Comparison of ENCODE assay signal across 8 cellular contexts in genomic region chr17:82065193-82065637, GRCh38. TPM values are rescaled to one million over a fixed set of nuclear protein-coding genes. Genes with fewer than 3 reads are reported as not detected.
DNase-seq lines count a peak whose midpoint lies in the region; ATAC-seq and TF ChIP-seq lines count a peak whose summit lies in the region.

No MANE protein-coding gene starts in this region.

- no peaks in the 10 kb centered on the region for H3K9me3 ChIP-seq in KOPT-K1 (ENCODE audit: insufficient read depth, low read length, poor library complexity, severe bottlenecking)
- no peaks in the 10 kb centered on the region for H3K9me3 ChIP-seq in stomach

- in situ Hi-C loops in astrocyte of the cerebellum (cut with HindIII; ENCODE audit: low sequenced_read_pairs), result no loop called here

- H3K27ac ChIP-seq in KOPT-K1 (ENCODE audit: low read depth, low read length, poor library complexity, severe bottlenecking) (peak overlapping the region; percentile 72), stomach (peak overlapping the region; percentile 78 to 89 (median 87))

- peaks cover 25 to 36% (median 34%) of the 10 kb centered on the region in 4 donors for H3K4me1 ChIP-seq in stomach

- peak; percentile 38 for DNase-seq in stimulated activated CD4-positive, alpha-beta T cell treated with anti-CD3 and anti-CD28 coated beads, Interleukin-12 subunit alpha, Interleukin-12 subunit beta, amount 100 ng/mL, for 4 hours
- no peak for DNase-seq in stimulated activated CD4-positive, alpha-beta T cell treated with anti-CD3 and anti-CD28 coated beads, Interleukin-2, amount 100 ng/mL, for 48 hours
- no peak for DNase-seq in astrocyte of the cerebellum (ENCODE audit: low read depth)
- no peak for DNase-seq in kidney epithelial cell (ENCODE audit: low read depth)
- no peak for DNase-seq in stomach
- DNase-seq in cerebellum (ENCODE audit: low spot score), result no peak

- intact Hi-C loops in stomach (cut with DNase I; ENCODE audit: low total_unique reads), result no loop called here

- peak overlapping the region; percentile 80 for H3K4me3 ChIP-seq in astrocyte of the cerebellum (ENCODE audit: low read depth, low read length)
- H3K4me3 ChIP-seq in kidney epithelial cell (ENCODE audit: low read depth, low read length), result peak overlapping the region; percentile 92
- H3K4me3 ChIP-seq in stomach, result peak overlapping the region; percentile 79 to 98 (median 96)

- no peak for TF ChIP-seq EP300 in stomach (IDR thresholded peaks at IDR 0.05)

- 0 to 2% (median 1%) methylated on average over 12 to 47 of the region's 47 CpGs for WGBS in stomach, 5 donors

- TF ChIP-seq POLR2A in stomach (IDR thresholded peaks at IDR 0.05), result no peak

- TF ChIP-seq CTCF in astrocyte of the cerebellum (IDR thresholded peaks at IDR 0.05; ENCODE audit: low read depth, low read length, missing control alignments) (no peak), kidney epithelial cell (IDR thresholded peaks at IDR 0.05; ENCODE audit: insufficient read depth, low read length, poor library complexity, severe bottlenecking) (no peak), stomach (IDR thresholded peaks at IDR 0.05) (no peak)

- H3K36me3 ChIP-seq in KOPT-K1 (ENCODE audit: insufficient read depth, low read length), result peaks cover 41% of the 10 kb centered on the region
- no peaks in the 10 kb centered on the region for H3K36me3 ChIP-seq in kidney epithelial cell (ENCODE audit: control insufficient read depth, insufficient read depth, low read length)
- peaks cover 27 to 42% (median 40%) of the 10 kb centered on the region in 4 donors for H3K36me3 ChIP-seq in stomach

- no peak for ATAC-seq in GM21367 (IDR thresholded peaks at IDR 0.05; ENCODE audit: unreplicated experiment)

- no peaks in the 10 kb centered on the region for H3K27me3 ChIP-seq in kidney epithelial cell (ENCODE audit: control insufficient read depth, insufficient read depth, low read length)
- H3K27me3 ChIP-seq in stomach, result no peaks in the 10 kb centered on the region

RNA-seq across cellular contexts. Expression of gene DUS1L, which starts 0.4 kb away (rescaled TPM):
- total RNA-seq in kidney epithelial cell (147 and 177 TPM in 2 replicates), stomach (100 to 1,000 TPM in 2 of 5 donors, 10 to 100 TPM in 3; 63.2 to 286 (median 94.6) TPM), cerebellum (19.9 TPM)
- 100 to 1,000 TPM; 126 to 189 (median 174) TPM for polyA plus RNA-seq in stomach

RNA-seq across cellular contexts. Expression of gene GPS1, which starts 13.5 kb away (rescaled TPM):
- total RNA-seq in kidney epithelial cell (150 and 163 TPM in 2 replicates), stomach (100 to 1,000 TPM in 1 of 5 donors, 10 to 100 TPM in 4; 28.0 to 329 (median 86.4) TPM), cerebellum (52.9 TPM)
- polyA plus RNA-seq in stomach, result 100 to 1,000 TPM; 103 to 139 (median 129) TPM

RNA-seq across cellular contexts. Expression of gene RFNG, which starts 13.6 kb away (rescaled TPM):
- total RNA-seq in kidney epithelial cell (72.3 and 112 TPM in 2 replicates), stomach (10 to 100 TPM; 12.5 to 66.5 (median 28.3) TPM), cerebellum (17.2 TPM)
- 10 to 100 TPM; 22.5 to 55.2 (median 26.0) TPM for polyA plus RNA-seq in stomach

RNA-seq across cellular contexts. Expression of gene DCXR, which starts 27.7 kb away (rescaled TPM):
- total RNA-seq in kidney epithelial cell, result 70.8 and 73.6 TPM in 2 replicates
- total RNA-seq in stomach, result 100 to 1,000 TPM in 2 of 5 donors, 10 to 100 TPM in 3; 11.1 to 461 (median 100.0) TPM
- polyA plus RNA-seq in stomach, result 100 to 1,000 TPM; 352 to 403 (median 396) TPM
- 21.8 TPM for total RNA-seq in cerebellum

RNA-seq across cellular contexts. Expression of gene FASN, which starts 32.8 kb away (rescaled TPM):
- total RNA-seq in kidney epithelial cell, result 202 and 249 TPM in 2 replicates
- 100 to 1,000 TPM in 3 of 5 donors, 10 to 100 TPM in 2; 22.8 to 268 (median 175) TPM for total RNA-seq in stomach
- 10 to 100 TPM; 36.0 to 97.8 (median 53.3) TPM for polyA plus RNA-seq in stomach
- 62.7 TPM for total RNA-seq in cerebellum
